In genomic region chrX:126027229-126027628, GRCh38 we compare ENCODE assay signal across 29 cellular contexts.
"Had no signal": no experiment of that assay in that cellular context is flagged by ENCODE, and none has a peak within 500 bp of the region (broad histone marks: within the 10 kb centered on the region; RNA-seq: fewer than 3 reads in every experiment).

No MANE protein-coding gene starts in this region.

- H3K36me3 Mint-ChIP-seq: natural killer cell; neural progenitor cell; stimulated activated effector memory CD8-positive, alpha-beta T cell treated with anti-CD3 and anti-CD28 coated beads, Interleukin-12 subunit alpha, Interleukin-12 subunit beta, amount 100 ng/mL, for 72 hours; type B pancreatic cell had no signal

- ATAC-seq: natural killer cell; psoas muscle; right cardiac atrium; right lobe of liver; stimulated activated effector memory CD8-positive, alpha-beta T cell treated with anti-CD3 and anti-CD28 coated beads, Interleukin-12 subunit alpha, Interleukin-12 subunit beta, amount 100 ng/mL, for 72 hours; stimulated activated naive CD8-positive, alpha-beta T cell treated with anti-CD3 and anti-CD28 coated beads, Interleukin-15, amount 100 ng/mL, for 72 hours; stimulated activated naive CD8-positive, alpha-beta T cell treated with anti-CD3 and anti-CD28 coated beads, Interleukin-15, Interleukin-2, amounts not matched to agents 100 U/mL and 50 U/mL, for 24 hours; upper lobe of right lung had no signal

- H3K79me2 ChIP-seq: parathyroid adenoma had no signal

- H3K27ac ChIP-seq: neural progenitor cell, ovary, parathyroid adenoma, psoas muscle, right lobe of liver, sigmoid colon, suprapubic skin, testis, tibial artery, transverse colon, upper lobe of right lung, uterus had no signal

- H3K4me2 ChIP-seq: neural progenitor cell had no signal

- H3K4me1 Mint-ChIP-seq: natural killer cell; nephron; neural progenitor cell; stimulated activated effector memory CD8-positive, alpha-beta T cell treated with anti-CD3 and anti-CD28 coated beads, Interleukin-12 subunit alpha, Interleukin-12 subunit beta, amount 100 ng/mL, for 72 hours; stimulated activated naive CD8-positive, alpha-beta T cell treated with anti-CD3 and anti-CD28 coated beads, Interleukin-15, amount 100 ng/mL, for 72 hours had no signal

- H3K27me3 Mint-ChIP-seq: progenitor cell of endocrine pancreas; stimulated activated naive CD8-positive, alpha-beta T cell treated with anti-CD3 and anti-CD28 coated beads, Interleukin-15, amount 100 ng/mL, for 72 hours had no signal

- H2AFZ ChIP-seq: neural progenitor cell, parathyroid adenoma had no signal

- H3K9me3 Mint-ChIP-seq: neural progenitor cell; stimulated activated naive CD8-positive, alpha-beta T cell treated with anti-CD3 and anti-CD28 coated beads, Interleukin-15, amount 100 ng/mL, for 72 hours had no signal

- H3K9me3 ChIP-seq: ovary, psoas muscle, right lobe of liver, sigmoid colon, suprapubic skin, testis, tibial artery, transverse colon, upper lobe of right lung, uterus had no signal

- DNase-seq: natural killer cell; occipital lobe; ovary; posterior cingulate gyrus; psoas muscle; right lobe of liver; sigmoid colon; small intestine; stimulated activated CD4-positive, alpha-beta T cell treated with anti-CD3 and anti-CD28 coated beads, Interleukin-15, amount 100 ng/mL, for 24 hours; stimulated activated CD4-positive, alpha-beta T cell treated with anti-CD3 and anti-CD28 coated beads, Interleukin-2, amount 100 ng/mL, for 24 hours; stimulated activated CD4-positive, alpha-beta T cell treated with anti-CD3 and anti-CD28 coated beads, Interleukin-2, amount 100 ng/mL, for 48 hours; stimulated activated CD4-positive, alpha-beta T cell treated with anti-CD3 and anti-CD28 coated beads, Interleukin-4, amount 100 ng/mL, for 24 hours; stimulated activated naive CD4-positive, alpha-beta T cell; stimulated activated naive CD8-positive, alpha-beta T cell treated with anti-CD3 and anti-CD28 coated beads, Interleukin-15, amount 100 ng/mL, for 72 hours; stimulated activated naive CD8-positive, alpha-beta T cell treated with anti-CD3 and anti-CD28 coated beads, Interleukin-15, Interleukin-2, amounts not matched to agents 100 U/mL and 50 U/mL, for 24 hours; substantia nigra; testis; tibial artery; transverse colon; upper lobe of right lung; uterus had no signal

- H3K4me1 ChIP-seq: neural progenitor cell, parathyroid adenoma, psoas muscle, right lobe of liver, sigmoid colon, suprapubic skin, testis, tibial artery, transverse colon, upper lobe of right lung, uterus had no signal

- H3K4me3 Mint-ChIP-seq: natural killer cell; nephron; neural progenitor cell; stimulated activated effector memory CD8-positive, alpha-beta T cell treated with anti-CD3 and anti-CD28 coated beads, Interleukin-12 subunit alpha, Interleukin-12 subunit beta, amount 100 ng/mL, for 72 hours; stimulated activated naive CD8-positive, alpha-beta T cell treated with anti-CD3 and anti-CD28 coated beads, Interleukin-15, amount 100 ng/mL, for 72 hours; type B pancreatic cell had no signal

- H3K27ac Mint-ChIP-seq: natural killer cell; nephron; neural progenitor cell; progenitor cell of endocrine pancreas; stimulated activated effector memory CD8-positive, alpha-beta T cell treated with anti-CD3 and anti-CD28 coated beads, Interleukin-12 subunit alpha, Interleukin-12 subunit beta, amount 100 ng/mL, for 72 hours; stimulated activated naive CD8-positive, alpha-beta T cell treated with anti-CD3 and anti-CD28 coated beads, Interleukin-15, amount 100 ng/mL, for 72 hours; type B pancreatic cell had no signal

- H3K36me3 ChIP-seq: neural progenitor cell, ovary, right lobe of liver, sigmoid colon, suprapubic skin, tibial artery, transverse colon, upper lobe of right lung, uterus had no signal

- H3K4me3 ChIP-seq: neural progenitor cell, ovary, psoas muscle, right lobe of liver, sigmoid colon, suprapubic skin, testis, tibial artery, transverse colon, upper lobe of right lung, uterus had no signal

- H3K9ac ChIP-seq: neural progenitor cell, parathyroid adenoma had no signal

- H3K27me3 ChIP-seq: neural progenitor cell, ovary, right lobe of liver, sigmoid colon, suprapubic skin, testis, tibial artery, transverse colon, upper lobe of right lung, uterus had no signal
